9 cellular contexts compared by ENCODE assay signal in genomic region chr10:14648936-14649335, GRCh38.
A peak's percentile ranks its signal among the peaks of the same experiment; 100 is the strongest.
DNase-seq lines count a peak whose midpoint lies in the region; ATAC-seq, FAIRE-seq and TF ChIP-seq lines count a peak whose summit lies in the region.
"Had no signal": no experiment of that assay in that cellular context is flagged by ENCODE, and none has a peak within 500 bp of the region (broad histone marks: within the 10 kb centered on the region; RNA-seq: fewer than 3 reads in every experiment).

No MANE protein-coding gene starts in this region.

- H3K4me1 ChIP-seq in iPS-20b (ENCODE audit: insufficient read depth, low read length) (peaks cover 36% of the 10 kb centered on the region), pancreas (peaks cover 14 to 20% (median 18%) of the 10 kb centered on the region in 3 donors)

- intact Hi-C loops in activated CD4-positive, alpha-beta T cell treated with anti-CD3 and anti-CD28 coated beads for 36 hours (cut with DNase I, micrococcal nuclease) = loop anchor here (1.0 to 5.0 kb wide), 10 partner anchors 10 to 464 kb away; no protein-coding TSS in a partner anchor
- intact Hi-C loops in pancreas (cut with DNase I) = no loop called here

- DNase-seq in activated CD4-positive, alpha-beta T cell treated with anti-CD3 and anti-CD28 coated beads for 36 hours = no peak
- no peak for DNase-seq in activated CD4-positive, alpha-beta T cell treated with anti-CD3 and anti-CD28 coated beads, Interleukin-2, amount 50 U/mL, for 1 hour
- DNase-seq in T-cell (peak in 1 of 34 experiments; percentile 8), D721Med (ENCODE audit: insufficient read length, low spot score) (no peak), pancreas (no peak), progenitor cell of endocrine pancreas (ENCODE audit: low spot score, unreplicated experiment) (no peak)
- DNase-seq in stimulated activated naive B cell treated with anti-CD40 and anti-IgM and Interleukin-4, amounts not matched to agents 10 μg/mL and 1 μg/mL and 100 μg/mL, for 72 hours = no peak
- DNase-seq: GOT3 had no signal

- H3K27me3 Mint-ChIP-seq in activated CD4-positive, alpha-beta T cell treated with anti-CD3 and anti-CD28 coated beads for 36 hours = no peaks in the 10 kb centered on the region
- no peaks in the 10 kb centered on the region for H3K27me3 Mint-ChIP-seq in T-cell
- no peaks in the 10 kb centered on the region for H3K27me3 Mint-ChIP-seq in stimulated activated naive B cell treated with anti-CD40 and anti-IgM and Interleukin-4, amounts not matched to agents 10 μg/mL and 1 μg/mL and 100 μg/mL, for 72 hours
- H3K27me3 Mint-ChIP-seq in progenitor cell of endocrine pancreas = no peaks in the 10 kb centered on the region

- peaks cover 2% of the 10 kb centered on the region for H3K36me3 Mint-ChIP-seq in activated CD4-positive, alpha-beta T cell treated with anti-CD3 and anti-CD28 coated beads for 36 hours (ENCODE audit: low read depth)
- no peaks in the 10 kb centered on the region for H3K36me3 Mint-ChIP-seq in T-cell
- no peaks in the 10 kb centered on the region for H3K36me3 Mint-ChIP-seq in stimulated activated naive B cell treated with anti-CD40 and anti-IgM and Interleukin-4, amounts not matched to agents 10 μg/mL and 1 μg/mL and 100 μg/mL, for 72 hours
- no peaks in the 10 kb centered on the region for H3K36me3 Mint-ChIP-seq in progenitor cell of endocrine pancreas (ENCODE audit: insufficient read depth)

- CTCF ChIA-PET in activated CD4-positive, alpha-beta T cell treated with anti-CD3 and anti-CD28 coated beads for 36 hours (lab: Charles Lee) = interaction anchor here (0.8 to 1.2 kb wide), 2 partner anchors 10 to 120 kb away, joined by 3 read pairs; no protein-coding TSS in a partner anchor
- CTCF ChIA-PET in T-cell (lab: Charles Lee) = interaction anchor here (0.9 to 1.8 kb wide), 3 partner anchors 61 to 105 kb away, joined by 3 to 9 read pairs (median 3); no protein-coding TSS in a partner anchor

- H3K4me3 ChIP-seq in iPS-20b (ENCODE audit: low read length) (0 out of 2 replicates have a peak overlapping the region, but pooled peaks have one; percentile 7), pancreas (no peak overlapping the region)

- no peak for FAIRE-seq in D721Med (lab: Jason Lieb, UNC)
- FAIRE-seq in pancreas (lab: Jason Lieb, UNC) = no peak

- peak overlapping the region; percentile 98 for H3K27ac Mint-ChIP-seq in activated CD4-positive, alpha-beta T cell treated with anti-CD3 and anti-CD28 coated beads for 36 hours
- H3K27ac Mint-ChIP-seq in T-cell = peak overlapping the region; percentile 96 to 99
- H3K27ac Mint-ChIP-seq in stimulated activated naive B cell treated with anti-CD40 and anti-IgM and Interleukin-4, amounts not matched to agents 10 μg/mL and 1 μg/mL and 100 μg/mL, for 72 hours = peak overlapping the region; percentile 94
- H3K27ac Mint-ChIP-seq in progenitor cell of endocrine pancreas = no peak overlapping the region

- H3K9me3 ChIP-seq in iPS-20b (ENCODE audit: insufficient read depth, low read depth, low read length) (no peaks in the 10 kb centered on the region), pancreas (no peaks in the 10 kb centered on the region)

- no peak for ATAC-seq in activated CD4-positive, alpha-beta T cell treated with anti-CD3 and anti-CD28 coated beads for 36 hours
- ATAC-seq in T-cell (replicated peaks in 1 of 4) (no peak), pancreas (no peak)
- no peak for ATAC-seq in stimulated activated naive B cell treated with anti-CD40 and anti-IgM and Interleukin-4, amounts not matched to agents 10 μg/mL and 1 μg/mL and 100 μg/mL, for 72 hours (replicated peaks)

- TF ChIP-seq CTCF in D721Med (IDR thresholded peaks at IDR 0.05; ENCODE audit: insufficient read depth, missing control alignments) (no peak), pancreas (IDR thresholded peaks at IDR 0.05) (no peak), progenitor cell of endocrine pancreas (IDR thresholded peaks at IDR 0.05; ENCODE audit: unreplicated experiment) (no peak)

- H3K9me3 Mint-ChIP-seq in activated CD4-positive, alpha-beta T cell treated with anti-CD3 and anti-CD28 coated beads for 36 hours (ENCODE audit: low read depth) = no peaks in the 10 kb centered on the region
- H3K9me3 Mint-ChIP-seq in T-cell (no peaks in the 10 kb centered on the region), progenitor cell of endocrine pancreas (ENCODE audit: low read depth) (no peaks in the 10 kb centered on the region)
- no peaks in the 10 kb centered on the region for H3K9me3 Mint-ChIP-seq in stimulated activated naive B cell treated with anti-CD40 and anti-IgM and Interleukin-4, amounts not matched to agents 10 μg/mL and 1 μg/mL and 100 μg/mL, for 72 hours

- peaks cover 91% of the 10 kb centered on the region for H3K4me1 Mint-ChIP-seq in activated CD4-positive, alpha-beta T cell treated with anti-CD3 and anti-CD28 coated beads for 36 hours
- H3K4me1 Mint-ChIP-seq in T-cell (peaks cover 68 to 89% (median 89%) of the 10 kb centered on the region in 3 donors), progenitor cell of endocrine pancreas (ENCODE audit: low read depth) (peaks cover 34% of the 10 kb centered on the region)
- peaks cover 46 to 85% of the 10 kb centered on the region in 2 donors for H3K4me1 Mint-ChIP-seq in stimulated activated naive B cell treated with anti-CD40 and anti-IgM and Interleukin-4, amounts not matched to agents 10 μg/mL and 1 μg/mL and 100 μg/mL, for 72 hours

- POLR2A ChIA-PET in activated CD4-positive, alpha-beta T cell treated with anti-CD3 and anti-CD28 coated beads for 36 hours (lab: Charles Lee) = interaction anchor here (0.9 to 1.2 kb wide), 5 partner anchors 16 to 463 kb away, joined by 3 to 9 read pairs (median 4); partner anchors contain the start of genes CDNF, HSPA14 and MSANTD7
- POLR2A ChIA-PET in T-cell (lab: Charles Lee) = interaction anchor here (0.5 to 2.4 kb wide), 11 partner anchors 9 to 189 kb away, joined by 3 to 29 read pairs (median 5); partner anchors contain the start of genes CDNF (in 1 of the 2), HSPA14 (in 1 of the 2) and MSANTD7 (in 1 of the 2)

- H3K27me3 ChIP-seq in iPS-20b (ENCODE audit: insufficient read depth, low read length) (no peaks in the 10 kb centered on the region), pancreas (no peaks in the 10 kb centered on the region)

- no peak overlapping the region for H3K9ac ChIP-seq in iPS-20b (ENCODE audit: low read depth, low read length)

- H3K4me3 Mint-ChIP-seq in activated CD4-positive, alpha-beta T cell treated with anti-CD3 and anti-CD28 coated beads for 36 hours = peak overlapping the region; percentile 65
- H3K4me3 Mint-ChIP-seq in T-cell = peak overlapping the region; percentile 78 to 85 (median 79)
- peak overlapping the region; percentile 72 for H3K4me3 Mint-ChIP-seq in stimulated activated naive B cell treated with anti-CD40 and anti-IgM and Interleukin-4, amounts not matched to agents 10 μg/mL and 1 μg/mL and 100 μg/mL, for 72 hours
- H3K4me3 Mint-ChIP-seq in progenitor cell of endocrine pancreas (ENCODE audit: low read depth) = no peak overlapping the region

- H3K27ac ChIP-seq in iPS-20b (ENCODE audit: low read length) (no peak overlapping the region), pancreas (peak overlapping the region in 1 of 4 donors; percentile 62)

- H3K36me3 ChIP-seq in iPS-20b (ENCODE audit: insufficient read depth, low read depth, low read length) = no peaks in the 10 kb centered on the region
- H3K36me3 ChIP-seq in pancreas = no peaks in the 10 kb centered on the region

- WGBS in pancreas, 2 donors = 70 to 75% methylated on average over 3 of the region's 3 CpGs

Comparison
In these comparisons a context has a peak if more than half of its experiments do, and no peak if none do; other contexts are left out.
1. intact Hi-C loops: an anchor here in activated CD4-positive, alpha-beta T cell treated with anti-CD3 and anti-CD28 coated beads for 36 hours (1.0 to 5.0 kb wide); none called in pancreas.